Comparison of ENCODE assay signal across 21 cellular contexts in the genomic region with DNA sequence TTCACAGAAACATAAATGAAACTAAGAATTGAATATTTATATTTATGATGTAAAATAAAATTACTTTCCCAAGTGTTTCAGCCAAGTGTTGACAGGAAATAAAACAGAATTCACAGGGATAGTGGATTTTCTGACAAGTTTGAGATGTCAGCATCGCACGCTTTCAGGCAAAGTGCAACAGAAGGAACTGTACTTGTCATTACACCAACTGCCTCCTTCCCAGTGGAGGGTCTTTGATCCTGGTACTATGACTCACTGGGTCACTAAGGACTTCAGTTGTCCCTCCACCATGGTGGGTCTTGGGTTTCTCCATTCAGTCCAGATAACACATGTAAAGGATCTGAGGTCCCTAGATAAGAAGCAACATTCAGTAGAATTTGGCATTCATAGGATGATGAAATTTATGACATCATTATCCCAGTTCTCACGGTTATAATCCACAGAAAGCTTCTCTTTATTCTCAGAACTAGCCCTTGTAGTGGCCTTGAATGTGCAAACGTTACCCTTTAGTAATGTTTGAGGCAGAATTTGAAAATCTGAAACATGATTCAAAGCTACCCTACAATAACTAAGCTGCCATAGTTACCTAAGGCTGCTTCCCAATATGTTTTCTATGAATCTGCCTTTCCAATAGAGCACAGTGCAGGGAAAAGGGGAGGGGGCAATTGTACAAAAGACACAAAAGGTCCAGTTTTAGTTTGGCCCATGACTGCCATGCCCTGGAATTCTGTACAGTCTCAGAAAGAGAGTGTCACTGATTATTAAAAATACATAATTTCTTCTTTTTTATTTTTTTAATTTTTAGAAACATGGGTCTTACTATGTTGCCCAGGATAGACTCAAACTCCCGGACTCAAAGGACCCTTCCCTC. TPM values are rescaled to one million over a fixed set of nuclear protein-coding genes. Genes with fewer than 3 reads are reported as not detected.
DNase-seq lines count a peak whose midpoint lies in the region; ATAC-seq, FAIRE-seq and TF ChIP-seq lines count a peak whose summit lies in the region.
"Had no signal": no experiment of that assay in that cellular context is flagged by ENCODE, and none has a peak within 500 bp of the region (broad histone marks: within the 10 kb centered on the region; RNA-seq: fewer than 3 reads in every experiment).

No MANE protein-coding gene starts in this region.

- CTCF ChIA-PET in CD8-positive, alpha-beta memory T cell (lab: Charles Lee), result interaction anchor here (0.6 to 6.4 kb wide), 3 partner anchors 63 to 113 kb away, joined by 3 to 64 read pairs (median 3); no protein-coding TSS in a partner anchor

- H3K36me3 ChIP-seq in CD8-positive, alpha-beta memory T cell (ENCODE audit: insufficient read depth, low read length), result no peaks in the 10 kb centered on the region
- H3K36me3 ChIP-seq in muscle layer of colon (ENCODE audit: insufficient read depth, low read length) (no peaks in the 10 kb centered on the region), aorta (ENCODE audit: control insufficient read depth in 1 of 2, insufficient read depth in 2 of 2, low read length in 1 of 2) (no peaks in the 10 kb centered on the region), pancreas (no peaks in the 10 kb centered on the region)
- H3K36me3 ChIP-seq: breast epithelium had no signal

- intact Hi-C loops in aorta (cut with DNase I) (loop anchor here in 1 of 2 donors (10.0 kb wide), 1 partner anchor 649 kb away; a partner anchor contains a TSS), pancreas (cut with DNase I) (loop anchor here in 1 of 3 donors (10.0 kb wide), 1 partner anchor 81 kb away; no protein-coding TSS in a partner anchor)

- peaks cover 13% of the 10 kb centered on the region for H3K4me1 ChIP-seq in CD8-positive, alpha-beta memory T cell (ENCODE audit: insufficient read depth, low read length)
- H3K4me1 ChIP-seq in muscle layer of colon (ENCODE audit: insufficient read depth, low read length), result peaks cover 49% of the 10 kb centered on the region
- no peaks in the 10 kb centered on the region for H3K4me1 ChIP-seq in aorta (ENCODE audit: control insufficient read depth in 1 of 2, insufficient read depth in 2 of 2, low read length in 2 of 2)
- H3K4me1 ChIP-seq in pancreas, result no peaks in the 10 kb centered on the region
- H3K4me1 ChIP-seq: breast epithelium had no signal

- H3K27ac Mint-ChIP-seq in CD8-positive, alpha-beta memory T cell, result peak overlapping the region in 1 of 8 donors; percentile 62
- H3K27ac Mint-ChIP-seq: activated T-cell treated with anti-CD3 and anti-CD28 coated beads, Interleukin-2, amount 50 U/mL, for 72 hours had no signal

- H3K9me3 Mint-ChIP-seq in CD8-positive, alpha-beta memory T cell, result no peaks in the 10 kb centered on the region
- H3K9me3 Mint-ChIP-seq: activated T-cell treated with anti-CD3 and anti-CD28 coated beads, Interleukin-2, amount 50 U/mL, for 72 hours had no signal

- TF ChIP-seq POLR2A in GM18505 (IDR thresholded peaks at IDR 0.05; ENCODE audit: borderline replicate concordance, extremely low read depth, insufficient read depth, insufficient read length), result no peak

- 31 to 36% methylated on average over 5 of the region's 5 CpGs for WGBS in aorta, 2 donors
- WGBS in pancreas, 2 donors, result 60 to 64% methylated on average over 5 of the region's 5 CpGs

- H3K4me3 ChIP-seq in CD8-positive, alpha-beta memory T cell (ENCODE audit: low read length), result no peak overlapping the region
- H3K4me3 ChIP-seq in muscle layer of colon (ENCODE audit: low read depth in 1 of 2, low read length in 2 of 2), result no peak overlapping the region
- no peak overlapping the region for H3K4me3 ChIP-seq in aorta (ENCODE audit: low read length in 2 of 2)
- H3K4me3 ChIP-seq in pancreas, result no peak overlapping the region
- H3K4me3 ChIP-seq: breast epithelium had no signal

- POLR2A ChIA-PET in CD8-positive, alpha-beta memory T cell (lab: Charles Lee), result no interaction called here

- no peak for DNase-seq in CD8-positive, alpha-beta memory T cell
- DNase-seq in NCI-H226, result peak; percentile 32
- DNase-seq in epithelial cell of prostate (ENCODE audit: low read depth, low spot score), result no peak
- no peak for DNase-seq in stimulated activated naive CD4-positive, alpha-beta T cell treated with Interleukin-2 at 50 U/mL for 16 hours (lab: John Stamatoyannopoulos, UW)
- DNase-seq in aorta, result no peak
- DNase-seq in pancreas, result no peak
- DNase-seq: activated CD4-positive, CD25-positive, alpha-beta regulatory T cell; activated CD8-positive, alpha-beta memory T cell treated with anti-CD3 and anti-CD28 coated beads for 24 hours; activated naive CD8-positive, alpha-beta T cell treated with anti-CD3 and anti-CD28 coated beads for 36 hours; activated T-cell treated with anti-CD3 and anti-CD28 coated beads, Interleukin-2, amount 50 U/mL, for 72 hours; dermis blood vessel endothelial cell; immature natural killer cell; mesendoderm; NCI-H1930; NCI-H510A treated with DMSO at 0.1 percent for 48 hours; SHP77; stimulated activated naive CD4-positive, alpha-beta T cell; T-helper 17 cell had no signal

- H3K9ac ChIP-seq in muscle layer of colon (ENCODE audit: low read length), result no peak overlapping the region

- peaks cover 14 to 29% (median 26%) of the 10 kb centered on the region in 3 donors for H3K4me1 Mint-ChIP-seq in CD8-positive, alpha-beta memory T cell

- H3K9me3 ChIP-seq in CD8-positive, alpha-beta memory T cell (ENCODE audit: low read length), result no peaks in the 10 kb centered on the region
- H3K9me3 ChIP-seq in muscle layer of colon (ENCODE audit: low read length) (no peaks in the 10 kb centered on the region), aorta (ENCODE audit: control insufficient read depth, low read length) (no peaks in the 10 kb centered on the region), pancreas (no peaks in the 10 kb centered on the region)
- H3K9me3 ChIP-seq: breast epithelium had no signal

- no peak for TF ChIP-seq CTCF in pancreas (IDR thresholded peaks at IDR 0.05)

- H3K4me3 Mint-ChIP-seq in CD8-positive, alpha-beta memory T cell, result no peak overlapping the region
- H3K4me3 Mint-ChIP-seq: activated naive CD8-positive, alpha-beta T cell treated with anti-CD3 and anti-CD28 coated beads for 36 hours; immature natural killer cell; T-helper 17 cell had no signal

- peaks cover 5 to 20% (median 6%) of the 10 kb centered on the region in 3 donors for H3K36me3 Mint-ChIP-seq in CD8-positive, alpha-beta memory T cell

- no peak for FAIRE-seq in pancreas (lab: Jason Lieb, UNC)

- ATAC-seq in GM18505 (IDR thresholded peaks at IDR 0.05; ENCODE audit: unreplicated experiment) (no peak), aorta (ENCODE audit: low FRiP score) (no peak), pancreas (no peak)
- ATAC-seq: activated T-cell treated with anti-CD3 and anti-CD28 coated beads, Interleukin-2, amount 50 U/mL, for 72 hours; T-helper 17 cell had no signal

- H3K27ac ChIP-seq in CD8-positive, alpha-beta memory T cell (ENCODE audit: low read depth, low read length), result peak overlapping the region; percentile 77
- H3K27ac ChIP-seq in epithelial cell of prostate, result peak overlapping the region; percentile 49
- H3K27ac ChIP-seq in muscle layer of colon (ENCODE audit: low read depth, low read length), result peak overlapping the region; percentile 87
- H3K27ac ChIP-seq in aorta (ENCODE audit: low read depth in 1 of 2, low read length in 2 of 2), result no peak overlapping the region
- H3K27ac ChIP-seq in pancreas, result peak overlapping the region in 2 of 4 donors; percentile 20 to 56
- H3K27ac ChIP-seq: breast epithelium had no signal

- peaks cover 0 to 7% of the 10 kb centered on the region in 2 donors for H3K27me3 Mint-ChIP-seq in CD8-positive, alpha-beta memory T cell
- H3K27me3 Mint-ChIP-seq: activated naive CD8-positive, alpha-beta T cell treated with anti-CD3 and anti-CD28 coated beads for 36 hours had no signal

- no peaks in the 10 kb centered on the region for H3K27me3 ChIP-seq in CD8-positive, alpha-beta memory T cell (ENCODE audit: insufficient read depth, low read length, poor library complexity, severe bottlenecking)
- no peaks in the 10 kb centered on the region for H3K27me3 ChIP-seq in muscle layer of colon (ENCODE audit: control insufficient read depth in 1 of 2, insufficient read depth in 2 of 2, low read length in 2 of 2)
- H3K27me3 ChIP-seq in aorta (ENCODE audit: control insufficient read depth in 1 of 2, insufficient read depth in 2 of 2, low read length in 1 of 2), result no peaks in the 10 kb centered on the region
- no peaks in the 10 kb centered on the region for H3K27me3 ChIP-seq in pancreas
- H3K27me3 ChIP-seq: breast epithelium had no signal

RNA-seq across cellular contexts. Expression of a gene that starts 3.7 kb away (rescaled TPM):
- total RNA-seq in CD8-positive, alpha-beta memory T cell, result 100 to 1,000 TPM; 267 to 298 TPM
- 127 TPM for polyA plus RNA-seq in CD8-positive, alpha-beta memory T cell
- total RNA-seq in aorta (10 to 100 TPM; 22.0 to 40.2 TPM), pancreas (10 to 100 TPM in 5 of 6 donors, 1 to 10 TPM in 1; 9.3 to 59.2 (median 13.5) TPM)
- polyA plus RNA-seq in aorta (1 to 10 TPM; 4.9 to 5.6 TPM), pancreas (10 to 100 TPM; 13.9 to 14.5 TPM)

Comparison
In these comparisons a context has a peak if more than half of its experiments do, and no peak if none do; other contexts are left out.
1. H3K27ac ChIP-seq: peak in CD8-positive, alpha-beta memory T cell (single experiment), epithelial cell of prostate (single experiment) and muscle layer of colon (single experiment); none in aorta (0 of 2).
2. RNA of a gene that starts 3.7 kb away (total RNA-seq): 267 to 298 TPM in CD8-positive, alpha-beta memory T cell; 22.0 to 40.2 TPM in aorta and 9.3 to 59.2 TPM in pancreas; every median in the first group is over 4 times any median in the second.